ENCODE assay signal across 9 cellular contexts in the genomic region with DNA sequence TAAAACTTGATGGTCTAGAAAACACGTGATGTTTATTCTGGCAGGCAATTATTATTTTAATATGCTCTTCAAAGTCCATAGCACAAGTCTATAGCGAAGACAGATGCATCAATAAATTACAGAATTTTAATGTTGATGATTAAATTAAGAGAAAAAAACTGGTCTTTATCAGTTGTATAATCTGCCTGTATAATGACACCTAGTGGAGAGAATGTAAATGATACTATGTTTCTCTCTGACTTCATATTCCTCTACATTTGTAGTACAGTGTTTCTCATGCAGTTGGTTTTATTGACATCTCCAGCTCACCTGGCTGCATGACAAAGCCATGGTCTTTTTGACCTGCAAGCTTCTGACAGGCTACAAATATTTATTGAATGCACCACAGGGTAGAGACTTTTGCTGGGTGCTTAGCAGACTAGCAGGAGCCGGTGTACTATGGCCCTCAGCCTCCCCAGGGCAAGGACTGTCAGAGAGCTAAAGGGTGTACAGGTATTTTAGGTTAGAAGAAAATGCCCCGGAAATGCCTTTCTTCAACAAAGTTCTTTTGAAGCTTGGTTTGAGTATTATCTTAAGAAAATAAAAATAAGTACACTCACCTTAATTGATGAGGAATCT.
DNase-seq lines count a peak whose midpoint lies in the region; ATAC-seq, FAIRE-seq and TF ChIP-seq lines count a peak whose summit lies in the region.
"Had no signal": no experiment of that assay in that cellular context is flagged by ENCODE, and none has a peak within 500 bp of the region (broad histone marks: within the 10 kb centered on the region; RNA-seq: fewer than 3 reads in every experiment).

No MANE protein-coding gene starts in this region.

- H3K27me3 ChIP-seq in AG04450 (ENCODE audit: control insufficient read depth, insufficient read depth, low read length) (no peaks in the 10 kb centered on the region), Panc1 (ENCODE audit: control insufficient read depth, insufficient read depth, low read length) (no peaks in the 10 kb centered on the region)

- no peak overlapping the region for H3K27ac ChIP-seq in AG04450 (ENCODE audit: low read depth, low read length)
- no peak overlapping the region for H3K27ac ChIP-seq in Panc1 (ENCODE audit: low read length)

- H3K4me3 ChIP-seq in AG04450 (ENCODE audit: low read depth, low read length) (no peak overlapping the region), GM12875 (ENCODE audit: low read depth, low read length) (no peak overlapping the region), Panc1 (ENCODE audit: low read depth in 2 of 2, low read length in 2 of 2) (no peak overlapping the region), fibroblast of villous mesenchyme (ENCODE audit: low read depth, low read length) (no peak overlapping the region)

- BruUV-seq in Panc1 (replicated peaks; lab: Mats Ljungman, UMichigan), result no TSS peak

- POLR2A ChIA-PET in AG04450 (lab: Yijun Ruan, JAX), result no interaction called here
- POLR2A ChIA-PET in Panc1 (lab: Charles Lee), result no interaction called here

- no peak for ATAC-seq in Panc1
- ATAC-seq in HG03460 (IDR thresholded peaks at IDR 0.05; ENCODE audit: unreplicated experiment), result no peak
- ATAC-seq: activated naive CD8-positive, alpha-beta T cell treated with anti-CD3 and anti-CD28 coated beads, Interleukin-2, amount 50 U/mL, for 24 hours had no signal

- no peak for DNase-seq in AG04450 (ENCODE audit: low read depth, low spot score)
- DNase-seq in Panc1 (ENCODE audit: low read depth, low spot score), result no peak
- DNase-seq in fibroblast of villous mesenchyme (ENCODE audit: low read depth), result no peak
- no peak for DNase-seq in activated gamma-delta T cell (lab: John Stamatoyannopoulos, UW)
- DNase-seq in CD1c-positive myeloid dendritic cell (ENCODE audit: extremely low spot score), result no peak
- no peak for DNase-seq in GM12891 (ENCODE audit: insufficient read length, low spot score)
- DNase-seq: activated naive CD8-positive, alpha-beta T cell treated with anti-CD3 and anti-CD28 coated beads, Interleukin-2, amount 50 U/mL, for 24 hours had no signal

- FAIRE-seq in GM12891 (lab: Jason Lieb, UNC), result no peak

- no peaks in the 10 kb centered on the region for H3K36me3 ChIP-seq in Panc1 (ENCODE audit: control insufficient read depth, insufficient read depth, low read length)

- TF ChIP-seq POLR2A in GM12891 (IDR thresholded peaks at IDR 0.05; ENCODE audit: low read depth, low read length), result no peak

- TF ChIP-seq CTCF in AG04450 (IDR thresholded peaks at IDR 0.05; ENCODE audit: low read depth, low read length) (peak; percentile 48), GM12875 (IDR thresholded peaks at IDR 0.05; ENCODE audit: borderline replicate concordance, insufficient read depth, low read depth, low read length) (0 out of 2 replicates have a peak, but pooled peaks have one; percentile 2), Panc1 (IDR thresholded peaks at IDR 0.05) (peak; percentile 49; the same call in 1 of the 2 replicates), fibroblast of villous mesenchyme (IDR thresholded peaks at IDR 0.05; ENCODE audit: insufficient read depth, low read depth, low read length) (peak; percentile 39)

- H3K4me1 ChIP-seq in Panc1 (ENCODE audit: control insufficient read depth, insufficient read depth, low read length), result no peaks in the 10 kb centered on the region

- in situ Hi-C loops in Panc1 (cut with HindIII; ENCODE audit: low pct_unique_long_range_greater_than_20kb, low sequenced_read_pairs), result no loop called here

- H3K9me3 ChIP-seq in AG04450 (ENCODE audit: control insufficient read depth, insufficient read depth, low read length) (no peaks in the 10 kb centered on the region), Panc1 (ENCODE audit: control insufficient read depth, insufficient read depth, low read depth, low read length) (no peaks in the 10 kb centered on the region)

- CTCF ChIA-PET in AG04450 (lab: Charles Lee) (interaction anchor here (0.6 to 1.3 kb wide), 8 partner anchors 8 to 77 kb away, joined by 3 to 8 read pairs (median 4); no protein-coding TSS in a partner anchor), Panc1 (lab: Charles Lee) (no interaction called here)

- intact Hi-C loops in Panc1 (cut with micrococcal nuclease; ENCODE audit: unreplicated experiment), result no loop called here

TF ChIP-seq in GM12891, 5 proteins besides CTCF, POLR2A, EP300 and RAD21:
- TF ChIP-seq POLR2AphosphoS5 (IDR thresholded peaks at IDR 0.05; ENCODE audit: low read depth, low read length), result no peak
- no peak for TF ChIP-seq POU2F2 (IDR thresholded peaks at IDR 0.05; ENCODE audit: low read depth, low read length)
- TF ChIP-seq PAX5 (IDR thresholded peaks at IDR 0.05; ENCODE audit: insufficient read depth, low read length, severe bottlenecking), result no peak
- TF ChIP-seq TAF1 (IDR thresholded peaks at IDR 0.05; ENCODE audit: low read depth, low read length), result no peak
- TF ChIP-seq SPI1 (IDR thresholded peaks at IDR 0.05; ENCODE audit: low read depth, low read length), result no peak
